Comparison of ENCODE assay signal across 23 cellular contexts in the genomic region with DNA sequence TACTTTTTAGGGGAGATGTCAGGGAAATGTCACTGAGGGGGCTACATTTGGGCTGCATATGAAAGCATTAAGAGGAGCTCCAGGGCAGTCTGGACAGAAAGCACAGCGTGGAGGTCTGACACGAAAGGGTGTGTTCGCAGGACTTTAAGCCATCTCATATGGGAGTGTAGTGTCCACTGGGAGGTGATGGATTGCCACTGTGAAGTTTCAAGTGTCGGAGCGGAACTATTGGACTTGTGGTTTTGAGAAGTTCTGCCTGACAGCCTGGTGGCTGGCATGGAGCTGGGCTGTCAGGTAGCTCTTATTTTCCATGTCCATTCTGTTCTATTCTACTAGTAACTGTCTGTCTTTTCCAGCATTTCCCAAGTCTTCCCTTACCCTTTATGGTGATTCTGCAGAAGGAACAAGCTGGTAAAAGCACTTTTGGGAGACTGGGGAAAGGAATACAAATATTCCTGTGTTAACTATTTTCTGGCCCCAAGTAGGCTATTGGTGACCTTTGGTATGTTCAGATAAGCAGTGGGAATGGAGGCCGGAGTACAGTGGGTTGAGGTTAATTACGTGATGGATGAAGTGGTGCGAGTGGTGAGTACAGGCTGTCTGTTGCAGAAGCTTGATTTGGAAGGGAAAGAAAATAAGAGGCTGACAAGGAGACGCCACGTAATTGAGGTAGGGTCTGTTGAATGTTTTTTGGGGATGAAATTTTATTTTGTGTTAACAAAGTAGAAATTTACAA. TPM values are rescaled to one million over a fixed set of nuclear protein-coding genes. Genes with fewer than 3 reads are reported as not detected.
"Had no signal": no experiment of that assay in that cellular context is flagged by ENCODE, and none has a peak within 500 bp of the region (broad histone marks: within the 10 kb centered on the region; RNA-seq: fewer than 3 reads in every experiment).

No MANE protein-coding gene starts in this region.

- H3K36me3 ChIP-seq: cardiac muscle cell, lower lobe of right lung, sigmoid colon, spleen, upper lobe of right lung had no signal

- H3K9me3 ChIP-seq: body of pancreas, lower lobe of right lung, sigmoid colon, spleen, testis, upper lobe of right lung had no signal

- H3K4me3 ChIP-seq: body of pancreas, cardiac muscle cell, lower lobe of right lung, sigmoid colon, spleen, testis, upper lobe of right lung had no signal

- ATAC-seq: activated T-cell treated with anti-CD3 and anti-CD28 coated beads, Interleukin-2, amount 50 U/mL, for 72 hours; body of pancreas; lower lobe of right lung; natural killer cell; upper lobe of right lung had no signal

- FAIRE-seq: endometrium, kidney had no signal

- H3K27me3 ChIP-seq: body of pancreas, cardiac muscle cell, foreskin keratinocyte, sigmoid colon, testis had no signal

- H3K4me1 ChIP-seq: lower lobe of right lung, spleen, testis, upper lobe of right lung had no signal

- H3K27ac ChIP-seq: body of pancreas, cardiac muscle cell, foreskin keratinocyte, lower lobe of right lung, sigmoid colon, spleen, testis, upper lobe of right lung had no signal

- DNase-seq: activated CD4-positive, alpha-beta memory T cell treated with anti-CD3 and anti-CD28 coated beads for 36 hours; activated CD4-positive, alpha-beta T cell treated with anti-CD3 and anti-CD28 coated beads for 48 hours; activated effector memory CD4-positive, alpha-beta T cell treated with Interleukin-2 at 50 U/mL for 16 hours; activated naive CD4-positive, alpha-beta T cell treated with anti-CD3 and anti-CD28 coated beads, Interleukin-2, amount 10 ng/mL, durations not matched to agents 7 days and 5 days; activated T-cell treated with anti-CD3 and anti-CD28 coated beads, Interleukin-2, amount 50 U/mL, for 72 hours; amygdala; body of pancreas; cortex of kidney; effector CD4-positive, alpha-beta T cell; erythroblast; foreskin keratinocyte; kidney; lower lobe of right lung; natural killer cell; retina; sigmoid colon; spleen; stimulated activated CD4-positive, alpha-beta T cell treated with anti-CD3 and anti-CD28 coated beads, Interleukin-4, amount 100 ng/mL, for 1 hour; stimulated activated naive CD4-positive, alpha-beta T cell; testis; upper lobe of right lung had no signal

RNA-seq across cellular contexts. Expression of a gene that starts 19.3 kb away (rescaled TPM):
- total RNA-seq: activated CD4-positive, alpha-beta memory T cell treated with anti-CD3 and anti-CD28 coated beads for 36 hours; activated T-cell treated with anti-CD3 and anti-CD28 coated beads, Interleukin-2, amount 50 U/mL, for 72 hours; foreskin keratinocyte; upper lobe of right lung had no signal
- polyA plus RNA-seq: foreskin keratinocyte had no signal
